30 cellular contexts compared by ENCODE assay signal in genomic region chr5:112113565-112113964, GRCh38.
"Had no signal": no experiment of that assay in that cellular context is flagged by ENCODE, and none has a peak within 500 bp of the region (broad histone marks: within the 10 kb centered on the region; RNA-seq: fewer than 3 reads in every experiment).

No MANE protein-coding gene starts in this region.

- DNase-seq: activated effector memory CD4-positive, alpha-beta T cell treated with anti-CD3 and anti-CD28 coated beads, Interleukin-2, amount 50 U/mL, for 16 hours; activated effector memory CD4-positive, alpha-beta T cell treated with Interleukin-2 at 50 U/mL for 16 hours; activated gamma-delta T cell; activated gamma-delta T cell treated with Interleukin-2 at 50 U/mL for 16 hours; activated naive CD4-positive, alpha-beta T cell; activated naive CD4-positive, alpha-beta T cell treated with anti-CD3 and anti-CD28 coated beads for 36 hours; activated naive CD4-positive, alpha-beta T cell treated with anti-CD3 and anti-CD28 coated beads, Interleukin-2, amount 10 ng/mL, durations not matched to agents 7 days and 5 days; activated naive CD4-positive, alpha-beta T cell treated with anti-CD3 and anti-CD28 coated beads, Interleukin-2, amount 50 U/mL, for 16 hours; activated naive CD4-positive, alpha-beta T cell treated with Interleukin-2 at 50 U/mL for 16 hours; activated naive CD8-positive, alpha-beta T cell treated with anti-CD3 and anti-CD28 coated beads for 36 hours; activated naive CD8-positive, alpha-beta T cell treated with anti-CD3 and anti-CD28 coated beads, Interleukin-2, amount 10 ng/mL, durations not matched to agents 7 days and 5 days; activated naive CD8-positive, alpha-beta T cell treated with anti-CD3 and anti-CD28 coated beads, Interleukin-2, amount 50 U/mL, for 24 hours; activated T-cell treated with anti-CD3 and anti-CD28 coated beads, Interleukin-2, amount 50 U/mL, for 1 hour; activated T-cell treated with anti-CD3 and anti-CD28 coated beads, Interleukin-2, amount 50 U/mL, for 24 hours; activated T-cell treated with anti-CD3 and anti-CD28 coated beads, Interleukin-2, amount 50 U/mL, for 4 hours; activated T-cell treated with anti-CD3 and anti-CD28 coated beads, Interleukin-2, amount 50 U/mL, for 48 hours; activated T-cell treated with anti-CD3 and anti-CD28 coated beads, Interleukin-2, amount 50 U/mL, for 72 hours; adrenal gland; amniotic stem cell; amygdala; anterior cingulate cortex; aorta; body of pancreas; brain microvascular endothelial cell; caudate nucleus; central memory CD4-positive, alpha-beta T cell; cerebellar nuclear complex had no signal

- H3K27ac ChIP-seq: adrenal gland, ascending aorta, body of pancreas, brain microvascular endothelial cell, breast epithelium, cardiac muscle cell had no signal

- H3K36me3 ChIP-seq: adrenal gland, ascending aorta, brain microvascular endothelial cell, breast epithelium, cardiac muscle cell had no signal

- H3K4me3 ChIP-seq: adrenal gland, ascending aorta, body of pancreas, breast epithelium, cardiac muscle cell had no signal

- H3K9me3 ChIP-seq: adrenal gland, ascending aorta, body of pancreas, breast epithelium had no signal

- H3K27me3 ChIP-seq: adrenal gland, ascending aorta, body of pancreas, brain microvascular endothelial cell, breast epithelium, cardiac muscle cell had no signal

- H3K4me1 ChIP-seq: adrenal gland, ascending aorta, breast epithelium had no signal
